Comparison of ENCODE assay signal across 8 cellular contexts in the genomic region with DNA sequence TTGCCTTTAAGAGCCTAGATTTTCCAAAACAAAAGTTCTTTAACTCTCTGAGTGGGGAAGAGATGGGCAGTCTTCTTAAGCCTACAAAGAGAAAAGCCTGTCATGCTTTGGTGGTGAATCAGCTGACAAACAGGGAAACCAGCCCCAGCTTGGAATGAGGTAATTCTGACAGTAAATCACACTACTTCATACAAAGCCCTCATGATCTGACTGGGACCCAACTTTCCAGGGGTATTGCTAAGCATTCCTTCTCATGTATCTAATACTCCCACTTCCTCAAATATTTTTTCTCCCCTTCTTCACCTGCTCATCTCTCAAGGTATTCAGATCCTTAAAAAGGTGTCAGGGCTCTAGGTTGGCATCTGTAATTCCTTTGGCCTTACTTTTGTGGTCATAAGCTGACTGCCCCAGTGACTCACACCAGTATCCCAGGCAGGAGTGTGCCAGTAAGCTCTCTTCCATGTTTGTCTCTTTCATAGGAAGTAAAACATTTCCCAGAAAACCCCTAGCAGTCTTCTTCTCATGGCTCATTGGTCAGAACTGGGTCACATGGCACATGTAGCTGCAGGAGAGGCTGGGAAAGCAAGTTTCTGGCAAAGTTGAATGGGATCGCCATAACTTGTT. TPM values are rescaled to one million over a fixed set of nuclear protein-coding genes. Genes with fewer than 3 reads are reported as not detected.
DNase-seq lines count a peak whose midpoint lies in the region; ATAC-seq and TF ChIP-seq lines count a peak whose summit lies in the region.

No MANE protein-coding gene starts in this region.

- peaks cover 16% of the 10 kb centered on the region for H3K4me1 ChIP-seq in Panc1 (ENCODE audit: control insufficient read depth, insufficient read depth, low read length)

- H3K27ac ChIP-seq in Panc1 (ENCODE audit: low read length) = peak overlapping the region; percentile 30

- no peaks in the 10 kb centered on the region for H3K36me3 ChIP-seq in Panc1 (ENCODE audit: control insufficient read depth, insufficient read depth, low read length)

- H3K4me3 Mint-ChIP-seq in activated T-cell treated with anti-CD3 and anti-CD28 coated beads, Interleukin-2, amount 50 U/mL, for 4 hours = no peak overlapping the region
- no peak overlapping the region for H3K4me3 Mint-ChIP-seq in activated T-helper 1 cell treated with anti-CD3 and anti-CD28 coated beads, Interleukin-12 subunit alpha, Interleukin-12 subunit beta, Interleukin-2, Interleukin-4 antibody, amounts not matched to agents 30 ng/mL and 10 ng/mL and 1 ng/mL, durations not matched to agents 14 hours and 24 hours and 36 hours

- peaks cover 25% of the 10 kb centered on the region for H3K4me1 Mint-ChIP-seq in activated T-cell treated with anti-CD3 and anti-CD28 coated beads, Interleukin-2, amount 50 U/mL, for 4 hours (ENCODE audit: low read depth)
- peaks cover 58% of the 10 kb centered on the region for H3K4me1 Mint-ChIP-seq in activated T-helper 1 cell treated with anti-CD3 and anti-CD28 coated beads, Interleukin-12 subunit alpha, Interleukin-12 subunit beta, Interleukin-2, Interleukin-4 antibody, amounts not matched to agents 30 ng/mL and 10 ng/mL and 1 ng/mL, durations not matched to agents 14 hours and 24 hours and 36 hours (ENCODE audit: low read depth)

- no peaks in the 10 kb centered on the region for H3K9me3 ChIP-seq in Panc1 (ENCODE audit: control insufficient read depth, insufficient read depth, low read depth, low read length)

- DNase-seq in GM04503 (ENCODE audit: low read depth) (peak; percentile 96), Panc1 (ENCODE audit: low read depth, low spot score) (peak; percentile 92), fibroblast of gingiva (ENCODE audit: low read depth) (peak; percentile 92), retinal pigment epithelial cell (ENCODE audit: low read depth) (peak; percentile 94), cortex of kidney (lab: John Stamatoyannopoulos, UW) (no peak)
- DNase-seq in activated T-cell treated with anti-CD3 and anti-CD28 coated beads, Interleukin-2, amount 50 U/mL, for 4 hours = no peak
- DNase-seq in activated T-helper 1 cell treated with anti-CD3 and anti-CD28 coated beads, Interleukin-12 subunit alpha, Interleukin-12 subunit beta, Interleukin-2, Interleukin-4 antibody, amounts not matched to agents 30 ng/mL and 10 ng/mL and 1 ng/mL, durations not matched to agents 14 hours and 24 hours and 36 hours (ENCODE audit: low spot score) = no peak

- no TSS peak for BruUV-seq in Panc1 (replicated peaks; lab: Mats Ljungman, UMichigan)

- H3K9me3 Mint-ChIP-seq in activated T-cell treated with anti-CD3 and anti-CD28 coated beads, Interleukin-2, amount 50 U/mL, for 4 hours = no peaks in the 10 kb centered on the region
- H3K9me3 Mint-ChIP-seq in activated T-helper 1 cell treated with anti-CD3 and anti-CD28 coated beads, Interleukin-12 subunit alpha, Interleukin-12 subunit beta, Interleukin-2, Interleukin-4 antibody, amounts not matched to agents 30 ng/mL and 10 ng/mL and 1 ng/mL, durations not matched to agents 14 hours and 24 hours and 36 hours = no peaks in the 10 kb centered on the region

- no peaks in the 10 kb centered on the region for H3K36me3 Mint-ChIP-seq in activated T-cell treated with anti-CD3 and anti-CD28 coated beads, Interleukin-2, amount 50 U/mL, for 4 hours (ENCODE audit: insufficient read depth)
- H3K36me3 Mint-ChIP-seq in activated T-helper 1 cell treated with anti-CD3 and anti-CD28 coated beads, Interleukin-12 subunit alpha, Interleukin-12 subunit beta, Interleukin-2, Interleukin-4 antibody, amounts not matched to agents 30 ng/mL and 10 ng/mL and 1 ng/mL, durations not matched to agents 14 hours and 24 hours and 36 hours (ENCODE audit: low read depth) = peaks cover 9% of the 10 kb centered on the region

- H3K27me3 ChIP-seq in Panc1 (ENCODE audit: control insufficient read depth, insufficient read depth, low read length) = no peaks in the 10 kb centered on the region

- H3K4me3 ChIP-seq in Panc1 (ENCODE audit: low read depth in 2 of 2, low read length in 2 of 2) = no peak overlapping the region
- no peak overlapping the region for H3K4me3 ChIP-seq in retinal pigment epithelial cell (ENCODE audit: low read length)

- peak; percentile 76 for ATAC-seq in Panc1
- ATAC-seq in activated T-cell treated with anti-CD3 and anti-CD28 coated beads, Interleukin-2, amount 50 U/mL, for 4 hours = no peak
- no peak for ATAC-seq in HG03378 (IDR thresholded peaks at IDR 0.05; ENCODE audit: unreplicated experiment)

- H3K27ac Mint-ChIP-seq in activated T-helper 1 cell treated with anti-CD3 and anti-CD28 coated beads, Interleukin-12 subunit alpha, Interleukin-12 subunit beta, Interleukin-2, Interleukin-4 antibody, amounts not matched to agents 30 ng/mL and 10 ng/mL and 1 ng/mL, durations not matched to agents 14 hours and 24 hours and 36 hours = no peak overlapping the region

- POLR2A ChIA-PET in Panc1 (lab: Charles Lee) = interaction anchor here (0.5 kb wide), 1 partner anchor 140 kb away, joined by 3 read pairs; no protein-coding TSS in a partner anchor

- TF ChIP-seq CTCF in Panc1 (IDR thresholded peaks at IDR 0.05) (no peak), retinal pigment epithelial cell (conservative IDR thresholded peaks at IDR 0.05; ENCODE audit: low read depth, low read length) (no peak)

- no peaks in the 10 kb centered on the region for H3K27me3 Mint-ChIP-seq in activated T-cell treated with anti-CD3 and anti-CD28 coated beads, Interleukin-2, amount 50 U/mL, for 4 hours (ENCODE audit: low read depth)
- peaks cover 1% of the 10 kb centered on the region for H3K27me3 Mint-ChIP-seq in activated T-helper 1 cell treated with anti-CD3 and anti-CD28 coated beads, Interleukin-12 subunit alpha, Interleukin-12 subunit beta, Interleukin-2, Interleukin-4 antibody, amounts not matched to agents 30 ng/mL and 10 ng/mL and 1 ng/mL, durations not matched to agents 14 hours and 24 hours and 36 hours (ENCODE audit: insufficient read depth)

- CTCF ChIA-PET in Panc1 (lab: Charles Lee) = interaction anchor here (0.5 to 0.6 kb wide), 2 partner anchors 58 to 190 kb away, joined by 4 to 5 read pairs; no protein-coding TSS in a partner anchor

- in situ Hi-C loops in Panc1 (cut with HindIII; ENCODE audit: low pct_unique_long_range_greater_than_20kb, low sequenced_read_pairs) = no loop called here

- intact Hi-C loops in Panc1 (cut with micrococcal nuclease; ENCODE audit: unreplicated experiment) = no loop called here
- intact Hi-C loops in activated T-helper 1 cell treated with anti-CD3 and anti-CD28 coated beads, Interleukin-12 subunit alpha, Interleukin-12 subunit beta, Interleukin-2, Interleukin-4 antibody, amounts not matched to agents 30 ng/mL and 10 ng/mL and 1 ng/mL, durations not matched to agents 14 hours and 24 hours and 36 hours (cut with micrococcal nuclease) = no loop called here

RNA-seq across cellular contexts. Expression of a gene that starts 15.0 kb away (rescaled TPM):
- 13.0 TPM for total RNA-seq in Panc1 (2021; ENCODE audit: unreplicated experiment)
- polyA plus RNA-seq in Panc1 (2012; ENCODE audit: insufficient read length) = 8.0 TPM
- total RNA-seq in activated T-cell treated with anti-CD3 and anti-CD28 coated beads, Interleukin-2, amount 50 U/mL, for 4 hours = 10 to 100 TPM; 13.0 to 13.5 (median 13.2) TPM
- 20.8 and 21.2 TPM in 2 replicates for total RNA-seq in activated T-helper 1 cell treated with anti-CD3 and anti-CD28 coated beads, Interleukin-12 subunit alpha, Interleukin-12 subunit beta, Interleukin-2, Interleukin-4 antibody, amounts not matched to agents 30 ng/mL and 10 ng/mL and 1 ng/mL, durations not matched to agents 14 hours and 24 hours and 36 hours

RNA-seq across cellular contexts. Expression of a gene that starts 15.4 kb away (rescaled TPM):
- 4.0 TPM for total RNA-seq in Panc1 (2021; ENCODE audit: unreplicated experiment)
- polyA plus RNA-seq in Panc1 (2012; ENCODE audit: insufficient read length) = 1.4 TPM
- 1 to 10 TPM; 2.3 to 4.2 (median 2.8) TPM for total RNA-seq in activated T-cell treated with anti-CD3 and anti-CD28 coated beads, Interleukin-2, amount 50 U/mL, for 4 hours
- total RNA-seq in activated T-helper 1 cell treated with anti-CD3 and anti-CD28 coated beads, Interleukin-12 subunit alpha, Interleukin-12 subunit beta, Interleukin-2, Interleukin-4 antibody, amounts not matched to agents 30 ng/mL and 10 ng/mL and 1 ng/mL, durations not matched to agents 14 hours and 24 hours and 36 hours = 7.7 and 9.9 TPM in 2 replicates

Comparison
In these comparisons a context has a peak if more than half of its experiments do, and no peak if none do; other contexts are left out.
1. DNase-seq: peak in GM04503 (single experiment), Panc1 (single experiment), fibroblast of gingiva (single experiment) and retinal pigment epithelial cell (single experiment); none in cortex of kidney (single experiment), activated T-cell treated with anti-CD3 and anti-CD28 coated beads, Interleukin-2, amount 50 U/mL, for 4 hours (single experiment) and activated T-helper 1 cell treated with anti-CD3 and anti-CD28 coated beads, Interleukin-12 subunit alpha, Interleukin-12 subunit beta, Interleukin-2, Interleukin-4 antibody, amounts not matched to agents 30 ng/mL and 10 ng/mL and 1 ng/mL, durations not matched to agents 14 hours and 24 hours and 36 hours (single experiment).